In genomic region chr4:85952518-85952917, GRCh38 we compare ENCODE assay signal across 1 cellular context.
A peak's percentile ranks its signal among the peaks of the same experiment; 100 is the strongest.
TF ChIP-seq lines count a peak whose summit lies in the region.

No MANE protein-coding gene starts in this region.

TF ChIP-seq in HCT116, 20 proteins besides CTCF, POLR2A, EP300 and RAD21:
- no peak for TF ChIP-seq EGR1 (IDR thresholded peaks at IDR 0.05; ENCODE audit: low read depth)
- no peak for TF ChIP-seq SRF (IDR thresholded peaks at IDR 0.05; ENCODE audit: low read depth)
- TF ChIP-seq ELF1 (IDR thresholded peaks at IDR 0.05; ENCODE audit: borderline replicate concordance, low read depth) = no peak
- TF ChIP-seq CEBPB (IDR thresholded peaks at IDR 0.05; ENCODE audit: low read depth) = no peak; the same call in 1 of the 2 replicates
- 0 out of 2 replicates have a peak, but pooled peaks have one; percentile 25 for TF ChIP-seq JUND (IDR thresholded peaks at IDR 0.05)
- no peak for TF ChIP-seq SP1 (IDR thresholded peaks at IDR 0.05; ENCODE audit: low read depth)
- no peak for TF ChIP-seq TCF7L2 (IDR thresholded peaks at IDR 0.05; ENCODE audit: borderline replicate concordance, extremely low read depth, insufficient read depth, insufficient read length)
- TF ChIP-seq FOSL1 (IDR thresholded peaks at IDR 0.05; ENCODE audit: low read depth) = peak; percentile 38; the same call in 1 of the 2 replicates
- no peak for TF ChIP-seq EZH2phosphoT487 (IDR thresholded peaks at IDR 0.05; ENCODE audit: borderline replicate concordance)
- TF ChIP-seq ATF3 (IDR thresholded peaks at IDR 0.05) = no peak
- no peak for TF ChIP-seq POLR2AphosphoS5 (IDR thresholded peaks at IDR 0.05; ENCODE audit: low read depth, low read length)
- no peak for TF ChIP-seq ZFX (IDR thresholded peaks at IDR 0.05)
- no peak for TF ChIP-seq EZH2 (IDR thresholded peaks at IDR 0.05)
